19 cellular contexts compared by ENCODE assay signal in the genomic region with DNA sequence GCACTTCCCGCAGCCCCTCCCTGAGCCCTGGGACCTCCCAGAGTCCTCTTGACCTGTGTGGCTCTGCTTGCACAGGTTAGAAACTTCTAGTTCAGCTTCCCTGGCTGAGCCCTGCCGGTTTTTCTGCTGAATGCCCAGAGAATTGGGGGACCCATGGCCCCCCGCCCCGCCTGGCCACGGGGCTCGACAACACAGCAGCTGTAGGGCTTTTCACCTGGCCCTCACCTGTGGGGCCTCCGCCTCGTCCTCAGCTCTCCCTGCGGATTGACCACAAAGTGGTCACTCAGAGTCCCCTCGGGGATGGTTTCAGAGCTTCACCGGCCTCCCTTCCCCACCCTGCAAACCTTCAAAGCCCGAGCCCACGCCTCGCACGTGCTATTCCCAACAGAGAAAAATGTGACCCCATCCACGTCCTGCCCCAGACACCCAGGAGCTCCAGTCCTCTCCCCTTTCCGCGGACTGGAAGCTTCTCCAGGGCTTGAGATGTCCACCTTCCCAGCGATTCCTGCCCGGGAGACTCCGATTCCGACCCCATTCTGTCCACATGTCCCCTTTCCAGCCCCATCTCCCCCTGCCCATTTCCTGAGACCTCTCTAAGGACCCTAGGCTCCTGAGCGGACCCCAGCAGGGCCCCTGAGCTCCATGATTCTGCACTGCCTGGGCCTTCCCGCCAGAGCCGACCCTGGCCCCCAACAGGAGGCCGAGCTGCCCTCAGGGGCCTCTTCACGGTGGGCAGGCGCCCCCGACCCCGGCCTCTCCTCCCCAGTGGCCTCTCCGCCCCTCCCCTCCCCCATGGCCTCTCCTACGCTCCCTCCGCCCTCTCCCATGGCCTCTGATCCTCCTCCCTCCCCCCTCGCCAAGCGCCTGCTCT. TPM values are rescaled to one million over a fixed set of nuclear protein-coding genes. Genes with fewer than 3 reads are reported as not detected.
A peak's percentile ranks its signal among the peaks of the same experiment; 100 is the strongest.
DNase-seq lines count a peak whose midpoint lies in the region; ATAC-seq, FAIRE-seq and TF ChIP-seq lines count a peak whose summit lies in the region.
"Had no signal": no experiment of that assay in that cellular context is flagged by ENCODE, and none has a peak within 500 bp of the region (broad histone marks: within the 10 kb centered on the region; RNA-seq: fewer than 3 reads in every experiment).

No MANE protein-coding gene starts in this region.

- H3K9ac ChIP-seq in kidney (ENCODE audit: low read length in 2 of 2): no peak overlapping the region

- H3K27me3 Mint-ChIP-seq in chondrocyte (ENCODE audit: low read depth): no peaks in the 10 kb centered on the region
- H3K27me3 Mint-ChIP-seq in activated T-cell treated with anti-CD3 and anti-CD28 coated beads, Interleukin-2, amount 50 U/mL, for 4 hours (ENCODE audit: low read depth): peaks cover 43% of the 10 kb centered on the region
- peaks cover 8 to 11% of the 10 kb centered on the region in 2 donors for H3K27me3 Mint-ChIP-seq in natural killer cell treated with Interleukin-12 subunit alpha and Interleukin-12 subunit beta and Interleukin-15 and Interleukin-18, amount 100 ng/mL, for 72 hours

- FAIRE-seq in kidney (lab: Jason Lieb, UNC): no peak
- FAIRE-seq: GM12878 had no signal

- ATAC-seq in psoas muscle (no peak), GM18505 (IDR thresholded peaks at IDR 0.05; ENCODE audit: unreplicated experiment) (no peak)
- no peak for ATAC-seq in activated T-cell treated with anti-CD3 and anti-CD28 coated beads, Interleukin-2, amount 50 U/mL, for 4 hours
- ATAC-seq in natural killer cell treated with Interleukin-12 subunit alpha and Interleukin-12 subunit beta and Interleukin-15 and Interleukin-18, amount 100 ng/mL, for 72 hours: no peak
- ATAC-seq: GM12878 had no signal

- peak overlapping the region; percentile 58 for H3K27ac Mint-ChIP-seq in chondrocyte (ENCODE audit: unreplicated experiment)
- no peak overlapping the region for H3K27ac Mint-ChIP-seq in natural killer cell treated with Interleukin-12 subunit alpha and Interleukin-12 subunit beta and Interleukin-15 and Interleukin-18, amount 100 ng/mL, for 72 hours
- H3K27ac Mint-ChIP-seq: CD4-positive, CD25-positive, alpha-beta regulatory T cell had no signal

- peaks cover 39% of the 10 kb centered on the region for H3K4me1 Mint-ChIP-seq in chondrocyte (ENCODE audit: low read depth)
- H3K4me1 Mint-ChIP-seq in activated T-cell treated with anti-CD3 and anti-CD28 coated beads, Interleukin-2, amount 50 U/mL, for 4 hours (ENCODE audit: low read depth): peaks cover 12% of the 10 kb centered on the region
- peaks cover 0 to 10% of the 10 kb centered on the region in 2 donors for H3K4me1 Mint-ChIP-seq in natural killer cell treated with Interleukin-12 subunit alpha and Interleukin-12 subunit beta and Interleukin-15 and Interleukin-18, amount 100 ng/mL, for 72 hours (ENCODE audit: low read depth in 2 of 2)

- no peaks in the 10 kb centered on the region for H3K9me3 ChIP-seq in kidney (ENCODE audit: control insufficient read depth in 1 of 2, low read length in 2 of 2)
- H3K9me3 ChIP-seq in psoas muscle: no peaks in the 10 kb centered on the region
- H3K9me3 ChIP-seq: Caco-2, MG63 had no signal

- H3K27me3 ChIP-seq in psoas muscle (ENCODE audit: insufficient read depth in 3 of 3, low read length in 2 of 3): no peaks in the 10 kb centered on the region
- H3K27me3 ChIP-seq: MG63 had no signal

- no peak for TF ChIP-seq POLR2A in GM18505 (IDR thresholded peaks at IDR 0.05; ENCODE audit: borderline replicate concordance, extremely low read depth, insufficient read depth, insufficient read length)

- H3K4me1 ChIP-seq in kidney (ENCODE audit: control insufficient read depth in 1 of 2, insufficient read depth in 1 of 2, low read depth in 1 of 2, low read length in 2 of 2) (peaks cover 10 to 20% of the 10 kb centered on the region in 2 donors), psoas muscle (peaks cover 26% of the 10 kb centered on the region)

- H3K9me3 Mint-ChIP-seq in chondrocyte (ENCODE audit: low read depth): no peaks in the 10 kb centered on the region
- H3K9me3 Mint-ChIP-seq in activated T-cell treated with anti-CD3 and anti-CD28 coated beads, Interleukin-2, amount 50 U/mL, for 4 hours: no peaks in the 10 kb centered on the region
- H3K9me3 Mint-ChIP-seq in natural killer cell treated with Interleukin-12 subunit alpha and Interleukin-12 subunit beta and Interleukin-15 and Interleukin-18, amount 100 ng/mL, for 72 hours: no peaks in the 10 kb centered on the region

- H3K27ac ChIP-seq in kidney (ENCODE audit: low read depth in 2 of 2, low read length in 2 of 2) (no peak overlapping the region), psoas muscle (peak overlapping the region; percentile 100)

- DNase-seq in chondrocyte (ENCODE audit: low spot score) (no peak), kidney (peak; percentile 68), psoas muscle (no peak), NCI-H446 (lab: John Stamatoyannopoulos, UW) (no peak)
- DNase-seq in activated T-cell treated with anti-CD3 and anti-CD28 coated beads, Interleukin-2, amount 50 U/mL, for 4 hours: no peak
- DNase-seq in natural killer cell treated with Interleukin-12 subunit alpha and Interleukin-12 subunit beta and Interleukin-15 and Interleukin-18, amount 100 ng/mL, for 72 hours (ENCODE audit: low spot score): no peak
- DNase-seq: Caco-2; CD4-positive, CD25-positive, alpha-beta regulatory T cell; DND-41; GOT3; MG63; NCI-H1417; NCI-H1694 treated with DMSO at 0.1 percent for 48 hours; NCI-H2081 treated with DMSO at 0.1 percent for 48 hours; NCI-H2171 treated with DMSO at 0.1 percent for 48 hours; NCI-H526; Right ventricle myocardium superior had no signal

- H3K4me3 ChIP-seq in kidney (ENCODE audit: low read length in 2 of 2) (no peak overlapping the region), psoas muscle (no peak overlapping the region)
- H3K4me3 ChIP-seq: GM12878, MG63 had no signal

- intact Hi-C loops in kidney (cut with DNase I): no loop called here
- intact Hi-C loops in psoas muscle (cut with DNase I): no loop called here

- H3K36me3 Mint-ChIP-seq in chondrocyte (ENCODE audit: low read depth): no peaks in the 10 kb centered on the region
- peaks cover 2% of the 10 kb centered on the region for H3K36me3 Mint-ChIP-seq in activated T-cell treated with anti-CD3 and anti-CD28 coated beads, Interleukin-2, amount 50 U/mL, for 4 hours (ENCODE audit: insufficient read depth)
- no peaks in the 10 kb centered on the region for H3K36me3 Mint-ChIP-seq in natural killer cell treated with Interleukin-12 subunit alpha and Interleukin-12 subunit beta and Interleukin-15 and Interleukin-18, amount 100 ng/mL, for 72 hours
- H3K36me3 Mint-ChIP-seq: CD4-positive, CD25-positive, alpha-beta regulatory T cell had no signal

- H3K36me3 ChIP-seq in kidney (ENCODE audit: control insufficient read depth in 1 of 2, insufficient read depth in 2 of 2, low read length in 2 of 2) (no peaks in the 10 kb centered on the region), psoas muscle (ENCODE audit: insufficient read depth in 1 of 2, low read depth in 1 of 2) (no peaks in the 10 kb centered on the region)
- H3K36me3 ChIP-seq: MG63 had no signal

- TF ChIP-seq CTCF in chondrocyte (IDR thresholded peaks at IDR 0.05) (no peak), kidney (IDR thresholded peaks at IDR 0.05; ENCODE audit: borderline replicate concordance, extremely low read depth, insufficient read depth) (no peak), psoas muscle (IDR thresholded peaks at IDR 0.05) (no peak)

- H3K4me3 Mint-ChIP-seq in chondrocyte (ENCODE audit: unreplicated experiment): no peak overlapping the region
- H3K4me3 Mint-ChIP-seq in activated T-cell treated with anti-CD3 and anti-CD28 coated beads, Interleukin-2, amount 50 U/mL, for 4 hours: no peak overlapping the region
- H3K4me3 Mint-ChIP-seq in natural killer cell treated with Interleukin-12 subunit alpha and Interleukin-12 subunit beta and Interleukin-15 and Interleukin-18, amount 100 ng/mL, for 72 hours: no peak overlapping the region
- H3K4me3 Mint-ChIP-seq: CD4-positive, CD25-positive, alpha-beta regulatory T cell had no signal

- WGBS in psoas muscle, 3 donors: 81 to 85% (median 84%) methylated on average over 30 to 35 of the region's 35 CpGs

RNA-seq across cellular contexts. Expression of a gene that starts 41.9 kb away (rescaled TPM):
- total RNA-seq in chondrocyte: 110 to 139 TPM (median 112 TPM) in 3 replicates
- total RNA-seq in kidney: 159 TPM
- polyA plus RNA-seq in kidney (ENCODE audit: insufficient read depth, low read depth, low replicate concordance): 64.9 TPM
- 100 to 1,000 TPM; 106 to 225 (median 159) TPM for total RNA-seq in psoas muscle
- polyA plus RNA-seq in psoas muscle: 100 to 1,000 TPM in 1 of 3 donors, 10 to 100 TPM in 2; 82.0 to 123 (median 99.3) TPM
- total RNA-seq in activated T-cell treated with anti-CD3 and anti-CD28 coated beads, Interleukin-2, amount 50 U/mL, for 4 hours: 10 to 100 TPM; 52.4 to 72.4 (median 66.4) TPM
- total RNA-seq in natural killer cell treated with Interleukin-12 subunit alpha and Interleukin-12 subunit beta and Interleukin-15 and Interleukin-18, amount 100 ng/mL, for 72 hours: 100 to 1,000 TPM in 1 of 2 donors, 10 to 100 TPM in 1; 95.5 to 137 TPM
